Comparison of ENCODE assay signal across 1 cellular context in genomic region chr9:123656565-123656964, GRCh38.
TF ChIP-seq lines count a peak whose summit lies in the region.

No MANE protein-coding gene starts in this region.

TF ChIP-seq in IMR-90, 13 proteins besides CTCF, POLR2A, EP300 and RAD21:
- TF ChIP-seq ELK1 (IDR thresholded peaks at IDR 0.05; ENCODE audit: borderline replicate concordance, low read depth, low read length) (no peak), MAFK (IDR thresholded peaks at IDR 0.05; ENCODE audit: low read depth, low read length) (no peak), CEBPB (IDR thresholded peaks at IDR 0.05; ENCODE audit: low read depth, low read length) (no peak), USF2 (IDR thresholded peaks at IDR 0.05; ENCODE audit: low read depth, low read length) (no peak), NFE2L2 (IDR thresholded peaks at IDR 0.05; ENCODE audit: low read depth, low read length) (no peak), RFX5 (IDR thresholded peaks at IDR 0.05; ENCODE audit: low read depth, low read length) (no peak), MAZ (IDR thresholded peaks at IDR 0.05; ENCODE audit: borderline replicate concordance, low read depth, low read length) (no peak), BHLHE40 (IDR thresholded peaks at IDR 0.05; ENCODE audit: low read depth, low read length) (no peak), RCOR1 (IDR thresholded peaks at IDR 0.05; ENCODE audit: insufficient replicate concordance, low read length) (no peak), MXI1 (IDR thresholded peaks at IDR 0.05; ENCODE audit: borderline replicate concordance, low read depth, low read length) (no peak), CHD1 (IDR thresholded peaks at IDR 0.05; ENCODE audit: low read depth, low read length) (no peak), FOS (IDR thresholded peaks at IDR 0.05; ENCODE audit: low read depth, low read length) (no peak), SMC3 (IDR thresholded peaks at IDR 0.05; ENCODE audit: low read depth, low read length) (no peak)
